Comparison of ENCODE assay signal across 8 cellular contexts in genomic region chr9:128071475-128071874, GRCh38. TPM values are rescaled to one million over a fixed set of nuclear protein-coding genes. Genes with fewer than 3 reads are reported as not detected.
DNase-seq lines count a peak whose midpoint lies in the region; ATAC-seq and TF ChIP-seq lines count a peak whose summit lies in the region.
"Not testable (repeated sequence)": the region's sequence is repeated elsewhere in the genome, so short reads cannot be mapped to it uniquely, and the experiment has no call there.

No MANE protein-coding gene starts in this region.

- peaks cover 43% of the 10 kb centered on the region for H3K4me1 ChIP-seq in A673 (ENCODE audit: insufficient read depth, low read length, poor library complexity, severe bottlenecking)

- H3K36me3 Mint-ChIP-seq in HFFc6 (ENCODE audit: low read depth); neural crest cell (ENCODE audit: low read depth): not testable (repeated sequence)
- H3K36me3 Mint-ChIP-seq in activated T-helper 17 cell treated with anti-CD3 and anti-CD28 coated beads, Interleukin-2, amount 50 U/mL, for 72 hours (ENCODE audit: low read depth), result peaks cover 30% of the 10 kb centered on the region

- H3K4me1 Mint-ChIP-seq in HFFc6 (ENCODE audit: low read depth) (peaks cover 36% of the 10 kb centered on the region), neural crest cell (peaks cover 29% of the 10 kb centered on the region)
- H3K4me1 Mint-ChIP-seq in activated T-helper 17 cell treated with anti-CD3 and anti-CD28 coated beads, Interleukin-2, amount 50 U/mL, for 72 hours, result peaks cover 11% of the 10 kb centered on the region
- H3K4me1 Mint-ChIP-seq in stimulated activated naive CD8-positive, alpha-beta T cell treated with anti-CD3 and anti-CD28 coated beads, Interleukin-15, amount 100 ng/mL, for 72 hours, result peaks cover 53% of the 10 kb centered on the region

- H3K27ac Mint-ChIP-seq in HFFc6, result peak overlapping the region; percentile 96; the same call in 1 of the 2 replicates
- H3K27ac Mint-ChIP-seq in activated T-helper 17 cell treated with anti-CD3 and anti-CD28 coated beads, Interleukin-2, amount 50 U/mL, for 72 hours, result peak overlapping the region; percentile 90
- not testable (repeated sequence) for H3K27ac Mint-ChIP-seq in neural crest cell (ENCODE audit: unreplicated experiment)
- H3K27ac Mint-ChIP-seq in stimulated activated naive CD8-positive, alpha-beta T cell treated with anti-CD3 and anti-CD28 coated beads, Interleukin-15, amount 100 ng/mL, for 72 hours, result peak overlapping the region; percentile 59 to 95

- TF ChIP-seq CTCF in A673 (conservative IDR thresholded peaks at IDR 0.05; ENCODE audit: low read depth, low read length); HFFc6 (IDR thresholded peaks at IDR 0.05); coronary artery (IDR thresholded peaks at IDR 0.05); neural crest cell (conservative IDR thresholded peaks at IDR 0.05): not testable (repeated sequence)

- not testable (repeated sequence) for BruUV-seq in A673 (replicated peaks; lab: Mats Ljungman, UMichigan)

- H3K36me3 ChIP-seq in A673 (ENCODE audit: insufficient read depth, low read length, poor library complexity, severe bottlenecking); SK-N-MC (ENCODE audit: insufficient read depth, low read length): not testable (repeated sequence)

- not testable (repeated sequence) for DNase-seq in A673 (ENCODE audit: low spot score); HFFc6; SK-N-MC (ENCODE audit: low read depth, low spot score); coronary artery (ENCODE audit: low spot score); neural crest cell (ENCODE audit: low read depth, low spot score); stimulated activated naive CD8-positive, alpha-beta T cell treated with anti-CD3 and anti-CD28 coated beads, Interleukin-15, amount 100 ng/mL, for 72 hours

- H3K9ac ChIP-seq in SK-N-MC (ENCODE audit: insufficient read length), result peak overlapping the region; percentile 61

- POLR2A ChIA-PET in A673 (lab: Charles Lee; ENCODE audit: low non-redundant PET), result not testable (repeated sequence)

- intact Hi-C loops in A673 (cut with micrococcal nuclease; ENCODE audit: unreplicated experiment), result not testable (repeated sequence)

- not testable (repeated sequence) for ATAC-seq in activated T-helper 17 cell treated with anti-CD3 and anti-CD28 coated beads, Interleukin-2, amount 50 U/mL, for 72 hours (replicated peaks); stimulated activated naive CD8-positive, alpha-beta T cell treated with anti-CD3 and anti-CD28 coated beads, Interleukin-15, amount 100 ng/mL, for 72 hours

- not testable (repeated sequence) for H3K9me3 Mint-ChIP-seq in HFFc6; activated T-helper 17 cell treated with anti-CD3 and anti-CD28 coated beads, Interleukin-2, amount 50 U/mL, for 72 hours; neural crest cell; stimulated activated naive CD8-positive, alpha-beta T cell treated with anti-CD3 and anti-CD28 coated beads, Interleukin-15, amount 100 ng/mL, for 72 hours

- H3K4me3 ChIP-seq in A673 (ENCODE audit: low read depth, low read length, poor library complexity, severe bottlenecking), result peak overlapping the region; percentile 20
- peak overlapping the region; percentile 65 for H3K4me3 ChIP-seq in SK-N-MC
- peak overlapping the region; percentile 35 for H3K4me3 ChIP-seq in coronary artery

- CTCF ChIA-PET in A673 (lab: Charles Lee), result not testable (repeated sequence)

- H3K27me3 Mint-ChIP-seq in HFFc6 (ENCODE audit: insufficient read depth); activated T-helper 17 cell treated with anti-CD3 and anti-CD28 coated beads, Interleukin-2, amount 50 U/mL, for 72 hours; neural crest cell (ENCODE audit: low read depth); stimulated activated naive CD8-positive, alpha-beta T cell treated with anti-CD3 and anti-CD28 coated beads, Interleukin-15, amount 100 ng/mL, for 72 hours: not testable (repeated sequence)

- H3K27ac ChIP-seq in A673 (ENCODE audit: low read depth, low read length, poor library complexity, severe bottlenecking), result peak overlapping the region; percentile 93
- H3K27ac ChIP-seq in SK-N-MC, result peak overlapping the region; percentile 95
- H3K27ac ChIP-seq in coronary artery, result peak overlapping the region; percentile 91 to 93
- H3K27ac ChIP-seq in layer of hippocampus (ENCODE audit: low read depth, low read length), result peak overlapping the region; percentile 85

- not testable (repeated sequence) for H3K4me3 Mint-ChIP-seq in HFFc6; activated T-helper 17 cell treated with anti-CD3 and anti-CD28 coated beads, Interleukin-2, amount 50 U/mL, for 72 hours
- H3K4me3 Mint-ChIP-seq in neural crest cell, result peak overlapping the region; percentile 22
- peak overlapping the region; percentile 71 to 82 for H3K4me3 Mint-ChIP-seq in stimulated activated naive CD8-positive, alpha-beta T cell treated with anti-CD3 and anti-CD28 coated beads, Interleukin-15, amount 100 ng/mL, for 72 hours

- H3K9me3 ChIP-seq in A673 (ENCODE audit: low read depth, low read length, poor library complexity, severe bottlenecking); SK-N-MC (ENCODE audit: low read depth, low read length): not testable (repeated sequence)

- H3K27me3 ChIP-seq in A673 (replicated peaks; ENCODE audit: insufficient read depth, low read depth, low read length, poor library complexity); layer of hippocampus (ENCODE audit: control insufficient read depth, insufficient read depth, low read length): not testable (repeated sequence)

RNA-seq across cellular contexts. Expression of gene SLC25A25, which starts 3.4 kb away (rescaled TPM):
- 24.7 and 26.1 TPM in 2 replicates for total RNA-seq in A673 (2021)
- total RNA-seq in HFFc6 (2021; fragmentation: NEBNext Ultra II Directional; extraction: Animal tissue kit (Norgen Biotek cat#: 25700)), result 10 to 100 TPM; 16.5 to 20.7 (median 18.4) TPM
- total RNA-seq in activated T-helper 17 cell treated with anti-CD3 and anti-CD28 coated beads, Interleukin-2, amount 50 U/mL, for 72 hours, result 10 to 100 TPM; 10.8 to 12.7 TPM
- 13.9 and 16.8 TPM in 2 replicates for total RNA-seq in neural crest cell

RNA-seq across cellular contexts. Expression of gene NAIF1, which starts 4.4 kb away (rescaled TPM):
- total RNA-seq in A673 (2021), result 9.3 and 10.8 TPM in 2 replicates
- 10 to 100 TPM in 3 of 6 experiments, 1 to 10 TPM in 3; 8.7 to 11.5 (median 9.8) TPM for total RNA-seq in HFFc6 (2021; fragmentation: NEBNext Ultra II Directional; extraction: Animal tissue kit (Norgen Biotek cat#: 25700))
- 10 to 100 TPM in 1 of 2 donors, 1 to 10 TPM in 1; 9.0 to 15.0 TPM for total RNA-seq in activated T-helper 17 cell treated with anti-CD3 and anti-CD28 coated beads, Interleukin-2, amount 50 U/mL, for 72 hours
- total RNA-seq in neural crest cell, result 9.8 and 11.8 TPM in 2 replicates

RNA-seq across cellular contexts. Expression of gene PTGES2, which starts 56.1 kb away (rescaled TPM):
- total RNA-seq in A673 (2021), result 120 and 122 TPM in 2 replicates
- total RNA-seq in HFFc6 (2021; fragmentation: NEBNext Ultra II Directional; extraction: Animal tissue kit (Norgen Biotek cat#: 25700)), result 10 to 100 TPM; 68.5 to 82.8 (median 70.6) TPM
- 10 to 100 TPM; 15.3 to 32.3 TPM for total RNA-seq in activated T-helper 17 cell treated with anti-CD3 and anti-CD28 coated beads, Interleukin-2, amount 50 U/mL, for 72 hours
- 63.2 and 72.2 TPM in 2 replicates for total RNA-seq in neural crest cell
